ENCODE assay signal across 27 cellular contexts in genomic region chr17:77033892-77034404, GRCh38.
"Had no signal": no experiment of that assay in that cellular context is flagged by ENCODE, and none has a peak within 500 bp of the region (broad histone marks: within the 10 kb centered on the region; RNA-seq: fewer than 3 reads in every experiment).

No MANE protein-coding gene starts in this region.

- H3K4me1 ChIP-seq: uterus had no signal

- H3K36me3 Mint-ChIP-seq: activated naive CD8-positive, alpha-beta T cell treated with anti-CD3 and anti-CD28 coated beads for 36 hours; type B pancreatic cell had no signal

- H3K4me1 Mint-ChIP-seq: activated naive CD8-positive, alpha-beta T cell treated with anti-CD3 and anti-CD28 coated beads for 36 hours; nephron had no signal

- H3K27me3 ChIP-seq: ovary, uterus had no signal

- H3K9me3 ChIP-seq: mucosa of descending colon, ovary, uterus had no signal

- H3K9me3 Mint-ChIP-seq: type B pancreatic cell had no signal

- H3K27ac Mint-ChIP-seq: activated naive CD4-positive, alpha-beta T cell treated with anti-CD3 and anti-CD28 coated beads for 36 hours; activated naive CD8-positive, alpha-beta T cell treated with anti-CD3 and anti-CD28 coated beads for 36 hours; activated T-cell treated with anti-CD3 and anti-CD28 coated beads, Interleukin-2, amount 50 U/mL, for 72 hours; nephron; progenitor cell of endocrine pancreas; type B pancreatic cell had no signal

- H3K27ac ChIP-seq: esophagus squamous epithelium, heart right ventricle, ovary, skin epidermis, thoracic aorta, uterus had no signal

- H3K4me3 ChIP-seq: esophagus squamous epithelium, heart right ventricle, lung, mucosa of descending colon, ovary, skin epidermis, thoracic aorta, uterus had no signal

- H3K4me3 Mint-ChIP-seq: activated naive CD4-positive, alpha-beta T cell treated with anti-CD3 and anti-CD28 coated beads for 36 hours; activated naive CD8-positive, alpha-beta T cell treated with anti-CD3 and anti-CD28 coated beads for 36 hours; activated T-cell treated with anti-CD3 and anti-CD28 coated beads, Interleukin-2, amount 50 U/mL, for 72 hours; nephron; type B pancreatic cell had no signal

- FAIRE-seq: astrocyte had no signal

- H3K36me3 ChIP-seq: esophagus squamous epithelium, heart right ventricle, ovary, thoracic aorta, uterus had no signal

- ATAC-seq: activated T-cell treated with anti-CD3 and anti-CD28 coated beads, Interleukin-2, amount 50 U/mL, for 72 hours; heart right ventricle; left lobe of liver; mucosa of descending colon; sciatic nerve; stimulated activated naive CD8-positive, alpha-beta T cell treated with anti-CD3 and anti-CD28 coated beads, Interleukin-15, Interleukin-2, amounts not matched to agents 100 U/mL and 50 U/mL, for 24 hours had no signal

- DNase-seq: activated CD4-positive, alpha-beta T cell treated with anti-CD3 and anti-CD28 coated beads for 4 hours; activated CD4-positive, alpha-beta T cell treated with anti-CD3 and anti-CD28 coated beads, Interleukin-2, amount 50 U/mL, for 4 hours; activated naive CD4-positive, alpha-beta T cell treated with anti-CD3 and anti-CD28 coated beads for 36 hours; activated naive CD8-positive, alpha-beta T cell treated with anti-CD3 and anti-CD28 coated beads for 36 hours; activated T-cell treated with anti-CD3 and anti-CD28 coated beads for 4 hours; activated T-cell treated with anti-CD3 and anti-CD28 coated beads, Interleukin-2, amount 50 U/mL, for 72 hours; caudate nucleus; esophagus squamous epithelium; foreskin melanocyte; heart right ventricle; kidney glomerular epithelial cell; mesendoderm; mucosa of descending colon; ovary; stimulated activated CD4-positive, alpha-beta T cell treated with anti-CD3 and anti-CD28 coated beads, Interleukin-12 subunit alpha, Interleukin-12 subunit beta, amount 100 ng/mL, for 4 hours; stimulated activated CD4-positive, alpha-beta T cell treated with anti-CD3 and anti-CD28 coated beads, Interleukin-4, amount 100 ng/mL, for 1 hour; stimulated activated naive CD8-positive, alpha-beta T cell treated with anti-CD3 and anti-CD28 coated beads, Interleukin-15, Interleukin-2, amounts not matched to agents 100 U/mL and 50 U/mL, for 24 hours; uterus had no signal
